Comparison of ENCODE assay signal across 21 cellular contexts in the genomic region with DNA sequence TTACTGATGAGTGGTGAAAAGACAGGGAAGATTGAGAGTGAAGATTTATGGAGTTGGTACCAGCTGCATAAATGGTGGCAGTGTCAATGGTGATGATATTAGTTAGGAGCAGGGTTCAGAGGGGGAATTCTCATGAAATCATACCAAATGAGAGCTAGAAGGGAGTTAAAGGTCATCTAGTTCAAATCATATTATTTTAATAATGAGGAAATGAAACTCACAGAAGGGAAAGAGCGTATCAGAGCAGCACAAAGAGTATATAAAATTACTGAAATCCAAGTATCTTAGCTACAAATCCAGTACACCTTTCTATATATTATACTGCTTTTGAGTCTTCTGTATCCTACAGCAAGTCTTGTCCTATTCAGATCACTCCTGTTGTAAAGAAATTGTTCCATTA. TPM values are rescaled to one million over a fixed set of nuclear protein-coding genes. Genes with fewer than 3 reads are reported as not detected.
A peak's percentile ranks its signal among the peaks of the same experiment; 100 is the strongest.
DNase-seq lines count a peak whose midpoint lies in the region; ATAC-seq, FAIRE-seq and TF ChIP-seq lines count a peak whose summit lies in the region.
"Had no signal": no experiment of that assay in that cellular context is flagged by ENCODE, and none has a peak within 500 bp of the region (broad histone marks: within the 10 kb centered on the region; RNA-seq: fewer than 3 reads in every experiment).

No MANE protein-coding gene starts in this region.

- peak overlapping the region; percentile 62 for H3K27ac Mint-ChIP-seq in T-helper 2 cell treated with Interferon-gamma antibody and Interleukin-4, amounts not matched to agents 5 μg/mL and 100 μg/mL, for 36 hours
- H3K27ac Mint-ChIP-seq in activated B cell treated with CpG ODN at 0.5 μM for 24 hours = peak overlapping the region; percentile 98
- peak overlapping the region; percentile 41 to 99 (median 90) for H3K27ac Mint-ChIP-seq in naive thymus-derived CD8-positive, alpha-beta T cell

- H3K36me3 Mint-ChIP-seq in T-helper 2 cell treated with Interferon-gamma antibody and Interleukin-4, amounts not matched to agents 5 μg/mL and 100 μg/mL, for 36 hours (ENCODE audit: low read depth) = peaks cover 63% of the 10 kb centered on the region
- H3K36me3 Mint-ChIP-seq in activated B cell treated with CpG ODN at 0.5 μM for 24 hours (ENCODE audit: low read depth) = peaks cover 78% of the 10 kb centered on the region
- peaks cover 0 to 56% (median 34%) of the 10 kb centered on the region in 3 donors for H3K36me3 Mint-ChIP-seq in naive thymus-derived CD8-positive, alpha-beta T cell

- FAIRE-seq in GM12892 (lab: Jason Lieb, UNC) = peak; percentile 91

- no peak for TF ChIP-seq CTCF in activated B cell treated with CpG ODN at 0.5 μM for 24 hours (IDR thresholded peaks at IDR 0.05)
- TF ChIP-seq CTCF in colonic mucosa (IDR thresholded peaks at IDR 0.05) = no peak

- no peaks in the 10 kb centered on the region for H3K27me3 Mint-ChIP-seq in T-helper 2 cell treated with Interferon-gamma antibody and Interleukin-4, amounts not matched to agents 5 μg/mL and 100 μg/mL, for 36 hours (ENCODE audit: low read depth)
- H3K27me3 Mint-ChIP-seq in activated B cell treated with CpG ODN at 0.5 μM for 24 hours = no peaks in the 10 kb centered on the region
- H3K27me3 Mint-ChIP-seq in naive thymus-derived CD8-positive, alpha-beta T cell = no peaks in the 10 kb centered on the region

- CTCF ChIA-PET in activated B cell treated with CpG ODN at 0.5 μM for 24 hours (lab: Charles Lee) = interaction anchor here (0.8 to 0.9 kb wide), 2 partner anchors 62 to 131 kb away, joined by 3 to 4 read pairs; no protein-coding TSS in a partner anchor

- no peaks in the 10 kb centered on the region for H3K27me3 ChIP-seq in colonic mucosa
- H3K27me3 ChIP-seq: left lung had no signal

- POLR2A ChIA-PET in activated B cell treated with CpG ODN at 0.5 μM for 24 hours (lab: Charles Lee) = interaction anchor here (0.8 to 1.4 kb wide), 8 partner anchors 8 to 196 kb away, joined by 3 to 6 read pairs (median 4); no protein-coding TSS in a partner anchor
- POLR2A ChIA-PET in naive thymus-derived CD8-positive, alpha-beta T cell (lab: Charles Lee) = no interaction called here

- no peak for DNase-seq in T-helper 2 cell treated with Interferon-gamma antibody and Interleukin-4, amounts not matched to agents 5 μg/mL and 100 μg/mL, for 36 hours (ENCODE audit: low spot score)
- DNase-seq in T-helper 2 cell (no peak), GM12892 (ENCODE audit: insufficient read length) (no peak), activated B cell treated with CpG ODN at 0.5 μM for 24 hours (no peak), substantia nigra (lab: John Stamatoyannopoulos, UW) (no peak), colonic mucosa (no peak)
- DNase-seq in naive thymus-derived CD8-positive, alpha-beta T cell = no peak
- DNase-seq: 8988T; activated CD4-positive, CD25-positive, alpha-beta regulatory T cell treated with anti-CD3 and anti-CD28 coated beads, Interleukin-2, amount 50 U/mL, for 72 hours; activated effector memory CD4-positive, alpha-beta T cell treated with anti-CD3 and anti-CD28 coated beads, Interleukin-2, amount 50 U/mL, for 16 hours; COR-L47; left lung; NCI-H2081 treated with DMSO at 0.1 percent for 48 hours; NCI-H69; SW 1271 had no signal

- H3K9me3 Mint-ChIP-seq in T-helper 2 cell treated with Interferon-gamma antibody and Interleukin-4, amounts not matched to agents 5 μg/mL and 100 μg/mL, for 36 hours = no peaks in the 10 kb centered on the region
- no peaks in the 10 kb centered on the region for H3K9me3 Mint-ChIP-seq in activated B cell treated with CpG ODN at 0.5 μM for 24 hours
- no peaks in the 10 kb centered on the region for H3K9me3 Mint-ChIP-seq in naive thymus-derived CD8-positive, alpha-beta T cell

- intact Hi-C loops in activated B cell treated with CpG ODN at 0.5 μM for 24 hours (cut with micrococcal nuclease) (loop anchor here (5.0 kb wide), 1 partner anchor 393 kb away; no protein-coding TSS in a partner anchor), colonic mucosa (cut with DNase I) (no loop called here)

- no peak overlapping the region for H3K4me3 ChIP-seq in colonic mucosa
- H3K4me3 ChIP-seq: breast epithelium, left lung, prostate gland had no signal

- H3K27ac ChIP-seq in substantia nigra (ENCODE audit: low read depth, low read length, poor library complexity, severe bottlenecking) (no peak overlapping the region), colonic mucosa (no peak overlapping the region)
- H3K27ac ChIP-seq: breast epithelium, left lung, prostate gland had no signal

- no peaks in the 10 kb centered on the region for H3K36me3 ChIP-seq in colonic mucosa
- H3K36me3 ChIP-seq: breast epithelium, left lung, prostate gland had no signal

- H3K4me3 Mint-ChIP-seq in T-helper 2 cell treated with Interferon-gamma antibody and Interleukin-4, amounts not matched to agents 5 μg/mL and 100 μg/mL, for 36 hours = peak overlapping the region; percentile 96
- peak overlapping the region; percentile 97 for H3K4me3 Mint-ChIP-seq in activated B cell treated with CpG ODN at 0.5 μM for 24 hours
- peak overlapping the region; percentile 3 to 99 (median 88) for H3K4me3 Mint-ChIP-seq in naive thymus-derived CD8-positive, alpha-beta T cell

- no peak overlapping the region for H3K9ac ChIP-seq in colonic mucosa (ENCODE audit: low read depth in 2 of 2, low read length in 2 of 2)

- H3K4me1 ChIP-seq in colonic mucosa = no peaks in the 10 kb centered on the region
- H3K4me1 ChIP-seq: breast epithelium, left lung, prostate gland had no signal

- no peaks in the 10 kb centered on the region for H3K9me3 ChIP-seq in colonic mucosa
- H3K9me3 ChIP-seq: breast epithelium, left lung, prostate gland had no signal

- TF ChIP-seq POLR2A in GM12892 (IDR thresholded peaks at IDR 0.05; ENCODE audit: low read depth, low read length) = no peak

- ATAC-seq in activated B cell treated with CpG ODN at 0.5 μM for 24 hours (ENCODE audit: low read depth) = peak; percentile 54
- ATAC-seq in naive thymus-derived CD8-positive, alpha-beta T cell = no peak
- ATAC-seq in HG02642 (IDR thresholded peaks at IDR 0.05; ENCODE audit: poor library complexity, unreplicated experiment) = no peak
- ATAC-seq: left lung had no signal

- peaks cover 46% of the 10 kb centered on the region for H3K4me1 Mint-ChIP-seq in T-helper 2 cell treated with Interferon-gamma antibody and Interleukin-4, amounts not matched to agents 5 μg/mL and 100 μg/mL, for 36 hours (ENCODE audit: low read depth)
- H3K4me1 Mint-ChIP-seq in activated B cell treated with CpG ODN at 0.5 μM for 24 hours = peaks cover 63% of the 10 kb centered on the region
- H3K4me1 Mint-ChIP-seq in naive thymus-derived CD8-positive, alpha-beta T cell = peaks cover 30 to 72% (median 62%) of the 10 kb centered on the region in 4 donors

RNA-seq across cellular contexts. Expression of a gene that starts 5.0 kb away (rescaled TPM):
- polyA plus RNA-seq in GM12892 (2012; ENCODE audit: missing spikeins) = 62.8 TPM
- total RNA-seq in activated B cell treated with CpG ODN at 0.5 μM for 24 hours = 72.7 and 80.5 TPM in 2 replicates
- total RNA-seq in naive thymus-derived CD8-positive, alpha-beta T cell = 10 to 100 TPM; 75.2 to 76.5 TPM
- polyA plus RNA-seq in naive thymus-derived CD8-positive, alpha-beta T cell = 10 to 100 TPM; 34.4 to 46.5 (median 37.5) TPM
- 1 to 10 TPM in 1 of 2 donors, under 1 TPM in 1; 0.57 to 1.6 TPM for total RNA-seq in colonic mucosa
- total RNA-seq: fibroblast of villous mesenchyme, H4, RPMI7951 had no signal

Comparison
In these comparisons a context has a peak if more than half of its experiments do, and no peak if none do; other contexts are left out.
1. RNA of a gene that starts 5.0 kb away (total RNA-seq): 75.2 to 76.5 TPM in naive thymus-derived CD8-positive, alpha-beta T cell and 72.7 to 80.5 TPM in activated B cell treated with CpG ODN at 0.5 μM for 24 hours; 0.57 to 1.6 TPM in colonic mucosa; every median in the first group is over 10 times any median in the second.
2. Peak in every context shown above with its lines, with median percentiles within 50 percentile points of each other: H3K27ac Mint-ChIP-seq and H3K4me3 Mint-ChIP-seq.